8 cellular contexts compared by ENCODE assay signal in the genomic region with DNA sequence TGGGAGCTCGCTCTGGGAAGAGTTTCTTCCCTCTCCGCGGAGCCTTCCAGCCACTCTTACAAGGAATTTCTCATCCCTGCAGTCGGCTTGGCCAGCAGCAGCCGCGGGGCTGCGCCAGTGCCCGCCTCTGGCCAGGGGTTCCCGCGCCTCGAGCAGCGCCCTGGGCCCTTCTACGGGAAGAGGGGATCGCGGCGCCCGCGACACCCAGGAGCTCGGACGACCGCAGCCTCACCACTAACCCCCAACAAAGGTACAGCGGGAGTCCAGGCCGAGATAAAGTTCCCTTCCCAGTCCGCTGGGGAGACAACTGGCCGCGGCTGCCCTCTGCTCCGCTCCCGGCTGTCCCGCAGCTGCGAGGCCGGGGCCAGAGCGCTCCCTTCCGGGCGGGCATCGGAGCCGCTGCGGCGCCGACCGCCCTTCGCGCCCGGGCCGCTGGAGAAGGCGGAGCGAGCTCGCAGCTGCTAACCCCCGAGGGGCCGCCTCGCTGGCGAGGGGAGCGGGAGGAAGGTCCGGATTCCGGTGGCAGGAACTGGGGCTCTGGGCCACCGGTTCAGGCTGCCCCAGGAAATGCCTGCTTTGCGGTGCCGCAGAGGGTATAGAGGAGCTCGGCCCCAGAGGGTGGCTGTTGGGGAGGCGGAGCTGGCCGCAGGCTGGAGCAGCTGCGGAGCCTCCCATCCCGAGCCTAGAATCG. TPM values are rescaled to one million over a fixed set of nuclear protein-coding genes. Genes with fewer than 3 reads are reported as not detected.
DNase-seq lines count a peak whose midpoint lies in the region; TF ChIP-seq lines count a peak whose summit lies in the region.

No MANE protein-coding gene starts in this region.

- in situ Hi-C loops in astrocyte of the spinal cord (cut with HindIII; ENCODE audit: low sequenced_read_pairs) = no loop called here

- H3K4me3 ChIP-seq in CD8-positive, alpha-beta memory T cell (ENCODE audit: low read length) = peak overlapping the region; percentile 32
- H3K4me3 ChIP-seq in astrocyte of the spinal cord (ENCODE audit: low read depth, low read length) (peak overlapping the region; percentile 41), subcutaneous abdominal adipose tissue (ENCODE audit: low read depth in 1 of 5, low read length in 5 of 5) (peak overlapping the region in 4 of 5 donors; percentile 53 to 66 (median 59))

- POLR2A ChIA-PET in CD8-positive, alpha-beta memory T cell (lab: Charles Lee) = interaction anchor here (1.5 kb wide), 1 partner anchor 9 kb away, joined by 5 read pairs; no protein-coding TSS in a partner anchor

- H3K4me1 Mint-ChIP-seq in CD8-positive, alpha-beta memory T cell = peaks cover 45 to 54% (median 53%) of the 10 kb centered on the region in 3 donors

- peak in 4 of 5 donors; percentile 10 to 56 (median 19) for DNase-seq in CD8-positive, alpha-beta memory T cell
- peak; percentile 4 for DNase-seq in NCI-H1048 (lab: John Stamatoyannopoulos, UW)
- DNase-seq in astrocyte of the spinal cord (ENCODE audit: low read depth, low spot score) = peak; percentile 51
- peak; percentile 80 for DNase-seq in left kidney (ENCODE audit: low read depth, low spot score)
- no peak for DNase-seq in NCI-H2227 (lab: John Stamatoyannopoulos, UW; ENCODE audit: unreplicated experiment)
- DNase-seq in NCI-H524 treated with DMSO at 0.1 percent for 48 hours (lab: John Stamatoyannopoulos, UW) = no peak
- no peak for DNase-seq in NK-92 (lab: John Stamatoyannopoulos, UW; ENCODE audit: unreplicated experiment)

- H3K36me3 ChIP-seq in CD8-positive, alpha-beta memory T cell (ENCODE audit: insufficient read depth, low read length) = no peaks in the 10 kb centered on the region
- H3K36me3 ChIP-seq in subcutaneous abdominal adipose tissue (ENCODE audit: control insufficient read depth in 5 of 5, insufficient read depth in 5 of 5, low read length in 5 of 5) = no peaks in the 10 kb centered on the region

- H3K4me3 Mint-ChIP-seq in CD8-positive, alpha-beta memory T cell = peak overlapping the region; percentile 68 to 96 (median 85)

- H3K4me1 ChIP-seq in CD8-positive, alpha-beta memory T cell (ENCODE audit: insufficient read depth, low read length) = peaks cover 30% of the 10 kb centered on the region
- peaks cover 3 to 58% (median 55%) of the 10 kb centered on the region in 5 donors for H3K4me1 ChIP-seq in subcutaneous abdominal adipose tissue (ENCODE audit: control insufficient read depth in 5 of 5, insufficient read depth in 5 of 5, low read length in 5 of 5)

- peaks cover 0 to 3% (median 0%) of the 10 kb centered on the region in 5 donors for H3K9me3 Mint-ChIP-seq in CD8-positive, alpha-beta memory T cell

- no peak overlapping the region for H3K27ac ChIP-seq in CD8-positive, alpha-beta memory T cell (ENCODE audit: low read depth, low read length)
- no peak overlapping the region for H3K27ac ChIP-seq in subcutaneous abdominal adipose tissue (ENCODE audit: low read depth, low read length)

- H3K36me3 Mint-ChIP-seq in CD8-positive, alpha-beta memory T cell = peaks cover 0 to 12% (median 0%) of the 10 kb centered on the region in 3 donors

- H3K9me3 ChIP-seq in CD8-positive, alpha-beta memory T cell (ENCODE audit: low read length) = no peaks in the 10 kb centered on the region
- no peaks in the 10 kb centered on the region for H3K9me3 ChIP-seq in subcutaneous abdominal adipose tissue (ENCODE audit: control insufficient read depth in 5 of 5, low read length in 5 of 5)

- peaks cover 46 to 67% of the 10 kb centered on the region in 2 donors for H3K27me3 Mint-ChIP-seq in CD8-positive, alpha-beta memory T cell

- H3K27ac Mint-ChIP-seq in CD8-positive, alpha-beta memory T cell = peak overlapping the region in 1 of 8 donors; percentile 43

- CTCF ChIA-PET in CD8-positive, alpha-beta memory T cell (lab: Charles Lee) = interaction anchor here (0.8 to 2.3 kb wide), 6 partner anchors 12 to 699 kb away, joined by 3 to 5 read pairs (median 4); no protein-coding TSS in a partner anchor

- H3K9ac ChIP-seq in subcutaneous abdominal adipose tissue (ENCODE audit: low read length in 5 of 5) = peak overlapping the region in 2 of 5 donors; percentile 20 to 60

- peak; percentile 30 for TF ChIP-seq CTCF in astrocyte of the spinal cord (IDR thresholded peaks at IDR 0.05; ENCODE audit: low read depth, low read length)

- H3K27me3 ChIP-seq in CD8-positive, alpha-beta memory T cell (ENCODE audit: insufficient read depth, low read length, poor library complexity, severe bottlenecking) = peaks cover 28% of the 10 kb centered on the region
- H3K27me3 ChIP-seq in subcutaneous abdominal adipose tissue (ENCODE audit: control insufficient read depth in 5 of 5, insufficient read depth in 4 of 5, low read length in 5 of 5) = peaks cover 40 to 69% (median 56%) of the 10 kb centered on the region in 5 donors

RNA-seq across cellular contexts. Expression of a gene that starts 3.6 kb away (rescaled TPM):
- total RNA-seq in CD8-positive, alpha-beta memory T cell = 1 to 10 TPM; 5.5 to 6.0 TPM
- polyA plus RNA-seq in CD8-positive, alpha-beta memory T cell = 11.0 TPM

Comparison
In these comparisons a context has a peak if more than half of its experiments do, and no peak if none do; other contexts are left out.
1. DNase-seq: peak in CD8-positive, alpha-beta memory T cell (4 of 5), NCI-H1048 (single experiment), astrocyte of the spinal cord (single experiment) and left kidney (single experiment); none in NCI-H2227 (single experiment), NCI-H524 treated with DMSO at 0.1 percent for 48 hours (single experiment) and NK-92 (single experiment).
2. Peak in every context shown above with its lines, with median percentiles within 50 percentile points of each other: H3K4me3 ChIP-seq.